ENCODE assay signal across 8 cellular contexts in the genomic region with DNA sequence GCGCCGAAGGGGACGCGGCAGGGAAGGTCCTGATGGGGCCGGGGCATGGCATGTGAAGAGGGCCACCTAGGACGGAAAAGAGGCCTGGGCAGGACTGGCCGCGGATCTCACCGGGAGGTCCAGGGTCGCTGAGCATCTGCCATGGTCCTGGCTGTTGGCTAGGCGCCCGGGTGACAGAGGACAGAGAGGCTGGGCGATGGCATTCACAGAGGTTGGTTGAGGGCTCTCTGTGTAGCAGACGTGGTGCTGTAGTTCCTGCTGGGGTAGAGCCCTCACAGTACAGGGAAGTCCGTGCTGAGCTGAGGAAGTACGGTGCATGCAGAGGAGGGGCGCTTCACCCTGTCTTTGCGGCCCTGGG. TPM values are rescaled to one million over a fixed set of nuclear protein-coding genes. Genes with fewer than 3 reads are reported as not detected.
DNase-seq lines count a peak whose midpoint lies in the region; ATAC-seq and TF ChIP-seq lines count a peak whose summit lies in the region.

No MANE protein-coding gene starts in this region.

- H3K36me3 Mint-ChIP-seq in GM23338 (ENCODE audit: low read depth) = peaks cover 28% of the 10 kb centered on the region
- H3K36me3 Mint-ChIP-seq in activated T-helper 17 cell treated with anti-CD3 and anti-CD28 coated beads, Interleukin-2, amount 50 U/mL, for 72 hours (ENCODE audit: low read depth) = peaks cover 30% of the 10 kb centered on the region

- H3F3A ChIP-seq in GM23338 (replicated peaks; ENCODE audit: low read depth) = no peaks in the 10 kb centered on the region

- peak overlapping the region; percentile 92 for H3K4me2 ChIP-seq in GM23338

- H3K4me1 ChIP-seq in GM23338 (ENCODE audit: insufficient read depth) (peaks cover 12% of the 10 kb centered on the region), foreskin keratinocyte (no peaks in the 10 kb centered on the region)

- H3K27me3 Mint-ChIP-seq in GM23338 (ENCODE audit: insufficient read depth, low read depth, poor library complexity) = peaks cover 4% of the 10 kb centered on the region
- no peaks in the 10 kb centered on the region for H3K27me3 Mint-ChIP-seq in activated T-helper 17 cell treated with anti-CD3 and anti-CD28 coated beads, Interleukin-2, amount 50 U/mL, for 72 hours

- H2AFZ ChIP-seq in GM23338 = peak overlapping the region; percentile 97; the same call in 1 of the 2 replicates

- H3K79me2 ChIP-seq in GM23338 (replicated peaks; ENCODE audit: insufficient read depth) = peaks cover 19% of the 10 kb centered on the region

- peaks cover 8% of the 10 kb centered on the region for H3K36me3 ChIP-seq in GM23338 (ENCODE audit: insufficient read depth)

- peaks cover 9% of the 10 kb centered on the region for H3K4me1 Mint-ChIP-seq in GM23338
- H3K4me1 Mint-ChIP-seq in activated T-helper 17 cell treated with anti-CD3 and anti-CD28 coated beads, Interleukin-2, amount 50 U/mL, for 72 hours = peaks cover 43% of the 10 kb centered on the region

- ATAC-seq in GM23338 (peak; percentile 26), foreskin keratinocyte (peak; percentile 2)
- ATAC-seq in activated T-helper 17 cell treated with anti-CD3 and anti-CD28 coated beads, Interleukin-2, amount 50 U/mL, for 72 hours (replicated peaks) = no peak

- TF ChIP-seq CTCF in GM23338 (conservative IDR thresholded peaks at IDR 0.05; ENCODE audit: low read depth in 2 of 2) (no peak), foreskin keratinocyte (conservative IDR thresholded peaks at IDR 0.05) (no peak)

- DNase-seq in Daoy (ENCODE audit: low read depth) = peak; percentile 26
- peak; percentile 29 for DNase-seq in GM23338 (ENCODE audit: low spot score)
- DNase-seq in NCI-H345 (lab: John Stamatoyannopoulos, UW) = peak; percentile 44
- no peak for DNase-seq in foreskin keratinocyte
- peak; percentile 48 for DNase-seq in occipital lobe (lab: John Stamatoyannopoulos, UW)
- DNase-seq in NCI-H187 treated with DMSO at 0.1 percent for 48 hours (lab: John Stamatoyannopoulos, UW) = no peak
- no peak for DNase-seq in NCI-H1048 (lab: John Stamatoyannopoulos, UW)

- H3K4me3 ChIP-seq in GM23338 = peak overlapping the region; percentile 90

- no peaks in the 10 kb centered on the region for H3K9me3 Mint-ChIP-seq in GM23338
- H3K9me3 Mint-ChIP-seq in activated T-helper 17 cell treated with anti-CD3 and anti-CD28 coated beads, Interleukin-2, amount 50 U/mL, for 72 hours = peaks cover 6% of the 10 kb centered on the region

- H3K27ac ChIP-seq in GM23338 (ENCODE audit: low read depth) (no peak overlapping the region), foreskin keratinocyte (peak overlapping the region; percentile 33)

- no peak overlapping the region for H3K27ac Mint-ChIP-seq in GM23338
- peak overlapping the region; percentile 79 for H3K27ac Mint-ChIP-seq in activated T-helper 17 cell treated with anti-CD3 and anti-CD28 coated beads, Interleukin-2, amount 50 U/mL, for 72 hours

- H4K20me1 ChIP-seq in GM23338 (replicated peaks; ENCODE audit: insufficient read depth) = peaks cover 6% of the 10 kb centered on the region; the same call in 1 of the 2 replicates

- H3K4me3 Mint-ChIP-seq in GM23338 = peak overlapping the region; percentile 96
- peak overlapping the region; percentile 96 for H3K4me3 Mint-ChIP-seq in activated T-helper 17 cell treated with anti-CD3 and anti-CD28 coated beads, Interleukin-2, amount 50 U/mL, for 72 hours

- H3K27me3 ChIP-seq in GM23338 (ENCODE audit: insufficient read depth) (no peaks in the 10 kb centered on the region), foreskin keratinocyte (no peaks in the 10 kb centered on the region)

- H3K9me2 ChIP-seq in GM23338 (ENCODE audit: insufficient read depth) = no peaks in the 10 kb centered on the region

TF ChIP-seq in GM23338, 12 proteins besides CTCF, POLR2A, EP300 and RAD21 (continues in another document):
- TF ChIP-seq EZH2 (IDR thresholded peaks at IDR 0.05; ENCODE audit: low read depth, unreplicated experiment) (no peak), ZNF331 (CRISPR knock-in tag; IDR thresholded peaks at IDR 0.05; ENCODE audit: low read depth) (no peak), CREB1 (CRISPR knock-in tag; IDR thresholded peaks at IDR 0.05; ENCODE audit: low read depth) (no peak), POLR2AphosphoS5 (IDR thresholded peaks at IDR 0.05; ENCODE audit: low read depth) (no peak), ETS1 (IDR thresholded peaks at IDR 0.05) (no peak), STAT1 (IDR thresholded peaks at IDR 0.05; ENCODE audit: unreplicated experiment) (no peak), NANOG (IDR thresholded peaks at IDR 0.05; ENCODE audit: borderline replicate concordance) (no peak)

RNA-seq across cellular contexts. Expression of gene PCYOX1L, which starts 0.4 kb away (rescaled TPM):
- 13.1 and 17.1 TPM in 2 replicates for total RNA-seq in Daoy (2014; rRNA removed; shearing (Covaris generic))
- total RNA-seq in GM23338 (2014; rRNA removed; shearing (Covaris generic)) = 10.6 and 14.7 TPM in 2 replicates
- polyA plus RNA-seq in GM23338 (2016; fragmentation: Nextera tagmentation; extraction: Ambion mirVana) = 5.9 and 6.7 TPM in 2 replicates
- total RNA-seq in activated T-helper 17 cell treated with anti-CD3 and anti-CD28 coated beads, Interleukin-2, amount 50 U/mL, for 72 hours = 10 to 100 TPM; 11.9 to 19.7 TPM
- total RNA-seq in foreskin keratinocyte = 6.8 and 7.0 TPM in 2 replicates
- polyA plus RNA-seq in foreskin keratinocyte = 4.7 and 6.0 TPM in 2 replicates
- total RNA-seq in occipital lobe = 11.9 TPM

RNA-seq across cellular contexts. Expression of gene GRPEL2, which starts 13.0 kb away (rescaled TPM):
- 30.7 and 33.4 TPM in 2 replicates for total RNA-seq in Daoy (2014; rRNA removed; shearing (Covaris generic))
- total RNA-seq in GM23338 (2014; rRNA removed; shearing (Covaris generic)) = 58.8 and 62.2 TPM in 2 replicates
- polyA plus RNA-seq in GM23338 (2016; fragmentation: Nextera tagmentation; extraction: Ambion mirVana) = 15.5 and 20.2 TPM in 2 replicates
- 10 to 100 TPM; 27.6 to 28.1 TPM for total RNA-seq in activated T-helper 17 cell treated with anti-CD3 and anti-CD28 coated beads, Interleukin-2, amount 50 U/mL, for 72 hours
- total RNA-seq in foreskin keratinocyte = 24.9 and 25.2 TPM in 2 replicates
- polyA plus RNA-seq in foreskin keratinocyte = 7.7 and 9.5 TPM in 2 replicates
- 59.9 TPM for total RNA-seq in occipital lobe

RNA-seq across cellular contexts. Expression of gene IL17B, which starts 20.8 kb away (rescaled TPM):
- total RNA-seq in Daoy (2014; rRNA removed; shearing (Covaris generic)) = not detected in 2 replicates
- not detected in 2 replicates for total RNA-seq in GM23338 (2014; rRNA removed; shearing (Covaris generic))
- polyA plus RNA-seq in GM23338 (2016; fragmentation: Nextera tagmentation; extraction: Ambion mirVana) (not detected in 2 replicates), foreskin keratinocyte (not detected in 2 replicates)
- not detected for total RNA-seq in activated T-helper 17 cell treated with anti-CD3 and anti-CD28 coated beads, Interleukin-2, amount 50 U/mL, for 72 hours
- total RNA-seq in foreskin keratinocyte (not detected in 2 replicates), occipital lobe (not detected)

Comparison
In these comparisons a context has a peak if more than half of its experiments do, and no peak if none do; other contexts are left out.
1. DNase-seq: peak in Daoy (single experiment), GM23338 (single experiment), NCI-H345 (single experiment) and occipital lobe (single experiment); none in foreskin keratinocyte (0 of 2), NCI-H187 treated with DMSO at 0.1 percent for 48 hours (single experiment) and NCI-H1048 (single experiment).